In genomic region chr15:63583027-63583426, GRCh38 we compare ENCODE assay signal across 13 cellular contexts. TPM values are rescaled to one million over a fixed set of nuclear protein-coding genes. Genes with fewer than 3 reads are reported as not detected.
A peak's percentile ranks its signal among the peaks of the same experiment; 100 is the strongest.
DNase-seq lines count a peak whose midpoint lies in the region; ATAC-seq, FAIRE-seq and TF ChIP-seq lines count a peak whose summit lies in the region.
"Had no signal": no experiment of that assay in that cellular context is flagged by ENCODE, and none has a peak within 500 bp of the region (broad histone marks: within the 10 kb centered on the region; RNA-seq: fewer than 3 reads in every experiment).

No MANE protein-coding gene starts in this region.

- FAIRE-seq in HepG2 (lab: Jason Lieb, UNC), result no peak
- FAIRE-seq: GM18507 had no signal

- CTCF ChIA-PET in HepG2 (lab: Yijun Ruan, JAX; ENCODE audit: low intra/inter-chr PET ratio, low total read pairs) (no interaction called here), RWPE1 (lab: Yijun Ruan, JAX) (no interaction called here)

- POLR2A ChIA-PET in HepG2 (lab: Yijun Ruan, JAX) (no interaction called here), RWPE1 (lab: Yijun Ruan, JAX; ENCODE audit: low non-redundant PET) (no interaction called here)

- H3K4me3 ChIP-seq in HepG2 (replicated peaks in 1 of 3; ENCODE audit: insufficient read depth in 1 of 3, low read depth in 2 of 3, low read length in 3 of 3) (no peak overlapping the region), right lobe of liver (no peak overlapping the region), fibroblast of the aortic adventitia (ENCODE audit: low read depth, low read length) (no peak overlapping the region)
- H3K4me3 ChIP-seq: prostate gland, vagina had no signal

- TF ChIP-seq CTCF in HepG2 (CRISPR knock-in tag; IDR thresholded peaks at IDR 0.05) (no peak), right lobe of liver (IDR thresholded peaks at IDR 0.05) (no peak), RWPE1 (conservative IDR thresholded peaks at IDR 0.05; ENCODE audit: low read depth) (no peak), fibroblast of the aortic adventitia (IDR thresholded peaks at IDR 0.05; ENCODE audit: insufficient read depth, low read length) (no peak)

- H2AFZ ChIP-seq in HepG2 (ENCODE audit: low read length), result no peak overlapping the region

- H3K9me3 ChIP-seq in HepG2 (ENCODE audit: low read length), result no peaks in the 10 kb centered on the region
- no peaks in the 10 kb centered on the region for H3K9me3 ChIP-seq in right lobe of liver
- H3K9me3 ChIP-seq: prostate gland, vagina had no signal

- no peak for TF ChIP-seq RAD21 in HepG2 (CRISPR knock-in tag; IDR thresholded peaks at IDR 0.05)

- H3K9ac ChIP-seq in HepG2 (ENCODE audit: insufficient read depth, low read depth, low read length), result no peak overlapping the region

- TF ChIP-seq POLR2A in HepG2 (IDR thresholded peaks at IDR 0.05; ENCODE audit: insufficient read depth in 1 of 2, low read depth in 2 of 2, low read length in 2 of 2), result no peak
- no peak for TF ChIP-seq POLR2A in right lobe of liver (IDR thresholded peaks at IDR 0.05)

- no peak for DNase-seq in HepG2 (ENCODE audit: low spot score)
- DNase-seq in right lobe of liver, result no peak
- DNase-seq in RWPE1 (ENCODE audit: low spot score), result peak; percentile 38
- peak; percentile 57 for DNase-seq in fibroblast of the aortic adventitia (ENCODE audit: low read depth)
- no peak for DNase-seq in NCI-H2107 treated with DMSO at 0.1 percent for 48 hours (lab: John Stamatoyannopoulos, UW; ENCODE audit: unreplicated experiment)
- no peak for DNase-seq in stimulated activated CD4-positive, alpha-beta T cell treated with anti-CD3 and anti-CD28 coated beads, Interleukin-1b, Interleukin-23, amount 100 ng/mL, for 48 hours
- no peak for DNase-seq in anterior cingulate cortex (lab: John Stamatoyannopoulos, UW)
- DNase-seq in dermis blood vessel endothelial cell, result no peak
- DNase-seq: activated gamma-delta T cell treated with Interleukin-2 at 50 U/mL for 16 hours, NCI-H187 had no signal

- in situ Hi-C loops in HepG2 (cut with HindIII; ENCODE audit: extremely low pct_ligation_motif_present, low pct_unique_long_range_greater_than_20kb), result no loop called here

- H4K20me1 ChIP-seq in HepG2 (ENCODE audit: insufficient read depth, low read length), result no peaks in the 10 kb centered on the region

- H3K4me2 ChIP-seq in HepG2 (ENCODE audit: low read depth, low read length), result no peak overlapping the region

- H3K27ac ChIP-seq in HepG2 (ENCODE audit: extremely low read length, insufficient read depth, low read length) (no peak overlapping the region), right lobe of liver (no peak overlapping the region), RWPE1 (no peak overlapping the region)
- H3K27ac ChIP-seq: prostate gland, vagina had no signal

- no peaks in the 10 kb centered on the region for H3K79me2 ChIP-seq in HepG2 (ENCODE audit: insufficient read depth, low read length)

- TF ChIP-seq EP300 in HepG2 (IDR thresholded peaks at IDR 0.05; ENCODE audit: low read depth in 2 of 2, low read length in 2 of 2) (no peak), HepG2 (CRISPR knock-in tag; IDR thresholded peaks at IDR 0.05; ENCODE audit: borderline replicate concordance) (no peak)

- ATAC-seq in HepG2, result no peak
- ATAC-seq in right lobe of liver, result no peak

- H3K4me1 ChIP-seq in HepG2 (ENCODE audit: insufficient read depth, low read length), result peaks cover 5% of the 10 kb centered on the region; the same call in 1 of the 2 replicates
- H3K4me1 ChIP-seq in right lobe of liver, result peaks cover 0 to 9% (median 0%) of the 10 kb centered on the region in 4 donors
- H3K4me1 ChIP-seq: prostate gland, vagina had no signal

- H3K36me3 ChIP-seq in HepG2 (replicated peaks in 1 of 2; ENCODE audit: control insufficient read depth in 1 of 2, insufficient read depth in 2 of 2, low read length in 2 of 2) (peaks cover 1 to 34% of the 10 kb centered on the region in 2 experiments), right lobe of liver (peaks cover 0 to 10% (median 0%) of the 10 kb centered on the region in 4 donors)
- H3K36me3 ChIP-seq: prostate gland had no signal

- H3K27me3 ChIP-seq in HepG2 (ENCODE audit: control insufficient read depth in 1 of 2, insufficient read depth in 2 of 2, low read length in 2 of 2) (no peaks in the 10 kb centered on the region), right lobe of liver (no peaks in the 10 kb centered on the region)
- H3K27me3 ChIP-seq: vagina had no signal

- BruUV-seq in HepG2 (replicated peaks; lab: Mats Ljungman, UMichigan), result no TSS peak

- 100% methylated on average over 1 of the region's 1 CpG for WGBS in HepG2 (ENCODE audit: low lambda C conversion rate)
- 100% methylated on average over 1 of the region's 1 CpG for WGBS in right lobe of liver (ENCODE audit: insufficient coverage, low coverage, low lambda C conversion rate, missing lambda C conversion rate)

- intact Hi-C loops in HepG2 (cut with micrococcal nuclease; ENCODE audit: unreplicated experiment) (no loop called here), right lobe of liver (cut with DNase I) (no loop called here)

TF ChIP-seq in HepG2, 621 proteins besides CTCF, POLR2A, EP300 and RAD21:
- no peak for TF ChIP-seq ZNF296 (CRISPR knock-in tag; conservative IDR thresholded peaks at IDR 0.05)
- no peak for TF ChIP-seq THRA (CRISPR knock-in tag; IDR thresholded peaks at IDR 0.05; ENCODE audit: borderline replicate concordance)
- no peak for TF ChIP-seq HIVEP1 (CRISPR knock-in tag; IDR thresholded peaks at IDR 0.05)
- TF ChIP-seq DNMT1 (CRISPR knock-in tag; IDR thresholded peaks at IDR 0.05), result no peak
- TF ChIP-seq RBM22 (optimal IDR thresholded peaks at IDR 0.05; ENCODE audit: low read length), result peak; percentile 55
- no peak for TF ChIP-seq FOXA1 (IDR thresholded peaks at IDR 0.05)
- no peak for TF ChIP-seq FOXA1 (CRISPR knock-in tag; IDR thresholded peaks at IDR 0.05)

RNA-seq across cellular contexts. Expression of gene FBXL22, which starts 14.2 kb away (rescaled TPM):
- total RNA-seq in HepG2 (2016; rRNA removed; fragmentation: Illumina TruSeq; extraction: Trizol) (0.20 and 0.33 TPM in 2 replicates), right lobe of liver (under 1 TPM in 4 of 6 experiments, not detected in 2; 0.26 to 0.56 (median 0.44) TPM), fibroblast of the aortic adventitia (ENCODE audit: low replicate concordance) (0.54 and 0.65 TPM in 2 replicates), dermis blood vessel endothelial cell (0.09 TPM in 1 of 2 replicates, not detected in the other)
- 0.44 and 0.71 TPM in 2 replicates for total RNA-seq in HepG2 (2016; cell fraction: cytosol; rRNA removed; fragmentation: Illumina TruSeq; extraction: Trizol; ENCODE audit: low read depth)
- total RNA-seq in HepG2 (2016; cell fraction: insoluble cytoplasmic fraction; rRNA removed; fragmentation: Illumina TruSeq; extraction: Trizol), result 0.19 and 0.50 TPM in 2 replicates
- total RNA-seq in HepG2 (2016; cell fraction: membrane; rRNA removed; fragmentation: Illumina TruSeq; extraction: Trizol), result 0.52 and 0.59 TPM in 2 replicates
- 0.47 and 1.1 TPM in 2 replicates for total RNA-seq in HepG2 (2016; cell fraction: nucleus; rRNA removed; fragmentation: Illumina TruSeq; extraction: Trizol)
- 0.09 and 0.15 TPM in 2 replicates for polyA plus RNA-seq in HepG2 (2011; rRNA removed)
- polyA plus RNA-seq in HepG2 (2011; cell fraction: cytosol; rRNA removed), result 0.18 and 0.27 TPM in 2 replicates
- 0.43 and 0.68 TPM in 2 replicates for polyA plus RNA-seq in HepG2 (2011; cell fraction: nucleus; rRNA removed)
- polyA plus RNA-seq in HepG2 (2012), result 0.17 and 0.48 TPM in 2 replicates
- 0.26 and 0.31 TPM in 2 replicates for polyA plus RNA-seq in HepG2 (2016; cell fraction: cytosol; fragmentation: Illumina TruSeq; extraction: Trizol; ENCODE audit: low read depth)
- 0.45 and 0.47 TPM in 2 replicates for polyA plus RNA-seq in HepG2 (2016; cell fraction: insoluble cytoplasmic fraction; fragmentation: Illumina TruSeq; extraction: Trizol; ENCODE audit: low read depth)
- 0.47 and 0.55 TPM in 2 replicates for polyA plus RNA-seq in HepG2 (2016; cell fraction: membrane; fragmentation: Illumina TruSeq; extraction: Trizol; ENCODE audit: low read depth)
- 0.40 and 1.6 TPM in 2 replicates for polyA plus RNA-seq in HepG2 (2016; cell fraction: nucleus; fragmentation: Illumina TruSeq; extraction: Trizol; ENCODE audit: insufficient read depth, low read depth)
- polyA minus RNA-seq in HepG2 (2011; rRNA and poly(A)+ RNA removed; ENCODE audit: low replicate concordance), result 0.54 and 0.63 TPM in 2 replicates
- polyA minus RNA-seq in HepG2 (2011; cell fraction: cytosol; rRNA and poly(A)+ RNA removed), result not detected in 2 replicates
- 0.99 and 1.2 TPM in 2 replicates for polyA minus RNA-seq in HepG2 (2011; cell fraction: nucleus; rRNA and poly(A)+ RNA removed)

Comparison
In these comparisons a context has a peak if more than half of its experiments do, and no peak if none do; other contexts are left out.
1. DNase-seq: peak in RWPE1 (single experiment) and fibroblast of the aortic adventitia (single experiment); none in HepG2 (single experiment), right lobe of liver (0 of 3), NCI-H2107 treated with DMSO at 0.1 percent for 48 hours (single experiment), stimulated activated CD4-positive, alpha-beta T cell treated with anti-CD3 and anti-CD28 coated beads, Interleukin-1b, Interleukin-23, amount 100 ng/mL, for 48 hours (single experiment), anterior cingulate cortex (0 of 58) and dermis blood vessel endothelial cell (single experiment).